In genomic region chr14:95432152-95433093, GRCh38 we compare ENCODE assay signal across 8 cellular contexts.
A peak's percentile ranks its signal among the peaks of the same experiment; 100 is the strongest.
DNase-seq lines count a peak whose midpoint lies in the region; ATAC-seq and TF ChIP-seq lines count a peak whose summit lies in the region.

No MANE protein-coding gene starts in this region.

- H3K4me2 ChIP-seq in OCI-LY1 (ENCODE audit: low read length) = no peak overlapping the region
- H3K4me2 ChIP-seq in neuronal stem cell (ENCODE audit: insufficient read depth, low read length, poor library complexity, severe bottlenecking) = no peak overlapping the region

- no peak overlapping the region for H3K4me3 ChIP-seq in OCI-LY1 (ENCODE audit: low read depth, low read length, poor library complexity, severe bottlenecking)
- no peak overlapping the region for H3K4me3 ChIP-seq in esophagus muscularis mucosa
- H3K4me3 ChIP-seq in neuronal stem cell (ENCODE audit: low read length in 2 of 2) = no peak overlapping the region

- H2BK5ac ChIP-seq in neuronal stem cell (ENCODE audit: low read length) = no peak overlapping the region

- TF ChIP-seq POLR2A in esophagus muscularis mucosa (IDR thresholded peaks at IDR 0.05; ENCODE audit: low read depth) = no peak

- H3K79me2 ChIP-seq in OCI-LY1 (ENCODE audit: insufficient read depth, low read length) = no peaks in the 10 kb centered on the region

- peak; percentile 60 for TF ChIP-seq CTCF in GM13976 (IDR thresholded peaks at IDR 0.05; ENCODE audit: borderline replicate concordance, control extremely low read depth, extremely low read depth, insufficient read depth, missing control alignments)
- peak; percentile 69 for TF ChIP-seq CTCF in OCI-LY1 (IDR thresholded peaks at IDR 0.05; ENCODE audit: low read length)
- TF ChIP-seq CTCF in esophagus muscularis mucosa (IDR thresholded peaks at IDR 0.05) = peak; percentile 68 to 80 (median 68)

- intact Hi-C loops in esophagus muscularis mucosa (cut with DNase I) = loop anchor here (5.0 to 10.0 kb wide), 3 partner anchors 330 to 745 kb away; no protein-coding TSS in a partner anchor

- no peak overlapping the region for H2BK12ac ChIP-seq in neuronal stem cell (ENCODE audit: low read length)

- no peaks in the 10 kb centered on the region for H3F3A ChIP-seq in OCI-LY1 (ENCODE audit: insufficient read depth, low read length)

- no peak overlapping the region for H3K9ac ChIP-seq in OCI-LY1 (ENCODE audit: low read length)
- no peak overlapping the region for H3K9ac ChIP-seq in neuronal stem cell (ENCODE audit: low read depth, low read length, poor library complexity)

- H3K79me1 ChIP-seq in neuronal stem cell (ENCODE audit: low read depth, low read length) = no peaks in the 10 kb centered on the region

- no peak overlapping the region for H2BK15ac ChIP-seq in neuronal stem cell (ENCODE audit: low read length)

- WGBS in esophagus muscularis mucosa = 14% methylated on average over 13 of the region's 20 CpGs
- no CpG with 5 or more reads among the region's 20 CpGs for WGBS in neuronal stem cell (ENCODE audit: extremely low coverage in 2 of 2, insufficient read length in 2 of 2, insufficient replicate concordance in 1 of 2), 2 donors

- H3K36me3 ChIP-seq in OCI-LY1 (ENCODE audit: insufficient read depth, low read length) (no peaks in the 10 kb centered on the region; the same call in 1 of the 2 replicates), esophagus muscularis mucosa (peaks cover 3 to 77% (median 45%) of the 10 kb centered on the region in 4 donors), neuronal stem cell (replicated peaks in 1 of 2; ENCODE audit: control insufficient read depth in 2 of 2, insufficient read depth in 2 of 2, low read length in 2 of 2) (no peaks in the 10 kb centered on the region)

- H4K20me1 ChIP-seq in OCI-LY1 (ENCODE audit: insufficient read depth, low read length) = no peaks in the 10 kb centered on the region

- H2BK120ac ChIP-seq in neuronal stem cell (ENCODE audit: low read depth, low read length) = no peak overlapping the region

- DNase-seq in GM13976 (ENCODE audit: low spot score) = no peak
- no peak for DNase-seq in esophagus muscularis mucosa (ENCODE audit: extremely low spot score)
- DNase-seq in neuronal stem cell (ENCODE audit: low spot score) = no peak
- DNase-seq in activated gamma-delta T cell treated with Interleukin-2 at 50 U/mL for 16 hours = no peak
- DNase-seq in SIG-M5 (lab: John Stamatoyannopoulos, UW) = no peak

- no peak overlapping the region for H4K8ac ChIP-seq in neuronal stem cell (ENCODE audit: low read depth, low read length)

- ATAC-seq in HG03457 (IDR thresholded peaks at IDR 0.05; ENCODE audit: unreplicated experiment) (no peak), GM18873 (IDR thresholded peaks at IDR 0.05; ENCODE audit: low FRiP score, unreplicated experiment) (no peak)

- no peak for TF ChIP-seq EP300 in esophagus muscularis mucosa (IDR thresholded peaks at IDR 0.05)

- H4K91ac ChIP-seq in neuronal stem cell (ENCODE audit: low read depth, low read length, poor library complexity) = no peak overlapping the region

- H3K27me3 ChIP-seq in OCI-LY1 (ENCODE audit: insufficient read depth, low read length) = no peaks in the 10 kb centered on the region
- H3K27me3 ChIP-seq in esophagus muscularis mucosa = peaks cover 0 to 3% (median 0%) of the 10 kb centered on the region in 4 donors
- H3K27me3 ChIP-seq in neuronal stem cell (ENCODE audit: control insufficient read depth in 3 of 3, insufficient read depth in 3 of 3, low read depth in 1 of 3, low read length in 3 of 3) = no peaks in the 10 kb centered on the region

- H3K9me3 ChIP-seq in OCI-LY1 (ENCODE audit: low read length) = no peaks in the 10 kb centered on the region
- H3K9me3 ChIP-seq in esophagus muscularis mucosa = no peaks in the 10 kb centered on the region
- no peaks in the 10 kb centered on the region for H3K9me3 ChIP-seq in neuronal stem cell (replicated peaks in 1 of 2; ENCODE audit: control insufficient read depth in 2 of 2, insufficient read depth in 1 of 2, low read depth in 1 of 2, low read length in 2 of 2)

- H3K14ac ChIP-seq in neuronal stem cell (ENCODE audit: low read length) = no peak overlapping the region

- H3K4me1 ChIP-seq in OCI-LY1 (ENCODE audit: insufficient read depth, low read length, severe bottlenecking) (peaks cover 1% of the 10 kb centered on the region), esophagus muscularis mucosa (peaks cover 4 to 9% (median 8%) of the 10 kb centered on the region in 4 donors), neuronal stem cell (ENCODE audit: control insufficient read depth in 2 of 2, insufficient read depth in 1 of 2, low read depth in 1 of 2, low read length in 2 of 2) (no peaks in the 10 kb centered on the region)

- no peaks in the 10 kb centered on the region for H3K9me2 ChIP-seq in OCI-LY1 (ENCODE audit: low read depth, low read length)

- H3K23ac ChIP-seq in neuronal stem cell (ENCODE audit: low read depth, low read length, poor library complexity) = no peak overlapping the region

- H3K27ac ChIP-seq in OCI-LY1 (ENCODE audit: low read depth, low read length, poor library complexity, severe bottlenecking) (no peak overlapping the region), esophagus muscularis mucosa (replicated peaks in 1 of 4) (peak overlapping the region in 2 of 4 donors; percentile 22 to 34), neuronal stem cell (replicated peaks; ENCODE audit: low read length) (no peak overlapping the region)

- H2AFZ ChIP-seq in OCI-LY1 (ENCODE audit: low read length) (no peak overlapping the region), neuronal stem cell (ENCODE audit: low read length) (peak overlapping the region; percentile 46)

- in situ Hi-C loops in GM13976 (cut with MboI; ENCODE audit: low sequenced_read_pairs, unreplicated experiment) = no loop called here

- no peak overlapping the region for H3K18ac ChIP-seq in neuronal stem cell (ENCODE audit: low read length)

- H2AK5ac ChIP-seq in neuronal stem cell (ENCODE audit: low read depth, low read length) = no peak overlapping the region

- H3K4ac ChIP-seq in neuronal stem cell (ENCODE audit: low read length) = no peak overlapping the region
